In the genomic region with DNA sequence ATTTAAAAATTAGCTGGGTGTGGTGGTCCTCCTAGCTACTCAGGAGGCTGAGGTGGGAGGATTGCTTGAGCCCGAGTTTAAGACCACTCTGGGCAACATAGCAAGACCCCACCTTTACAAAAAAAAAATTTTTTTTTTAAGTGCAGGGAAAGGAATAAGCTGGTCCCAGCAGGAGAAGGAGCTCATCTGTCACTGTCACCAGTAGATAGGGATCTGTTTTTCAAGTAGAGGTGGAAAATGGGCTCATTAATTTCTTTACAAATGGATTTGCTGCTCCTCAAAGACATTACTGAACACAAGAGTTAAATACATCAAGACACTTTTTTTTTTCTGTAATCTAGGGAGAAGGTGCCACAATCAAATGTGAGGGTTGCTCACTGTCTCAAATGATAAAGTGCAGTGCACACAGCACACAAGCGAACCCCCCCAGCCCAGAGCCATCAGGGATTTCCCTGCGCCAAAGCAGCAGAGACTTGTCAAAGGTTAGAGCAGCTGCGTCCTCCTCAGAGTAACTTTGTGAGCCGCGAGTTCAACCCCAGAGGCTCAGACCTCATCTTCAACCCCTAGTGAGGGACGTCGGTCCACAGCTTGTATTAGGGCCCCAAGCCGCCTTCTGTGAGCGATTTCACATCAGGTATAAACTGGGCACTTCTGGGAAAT, we compare ENCODE assay signal across 20 cellular contexts. TPM values are rescaled to one million over a fixed set of nuclear protein-coding genes. Genes with fewer than 3 reads are reported as not detected.
DNase-seq lines count a peak whose midpoint lies in the region; ATAC-seq, FAIRE-seq and TF ChIP-seq lines count a peak whose summit lies in the region.
"Had no signal": no experiment of that assay in that cellular context is flagged by ENCODE, and none has a peak within 500 bp of the region (broad histone marks: within the 10 kb centered on the region; RNA-seq: fewer than 3 reads in every experiment).

No MANE protein-coding gene starts in this region.

- CTCF ChIA-PET in HepG2 (lab: Yijun Ruan, JAX; ENCODE audit: low intra/inter-chr PET ratio, low total read pairs) = no interaction called here

- H3K27ac ChIP-seq in HepG2 (ENCODE audit: extremely low read length, insufficient read depth, low read length) = no peak overlapping the region
- no peak overlapping the region for H3K27ac ChIP-seq in right lobe of liver
- H3K27ac ChIP-seq in osteoblast (ENCODE audit: low read depth, low read length) = no peak overlapping the region
- no peak overlapping the region for H3K27ac ChIP-seq in left lung
- H3K27ac ChIP-seq: esophagus squamous epithelium had no signal

- H3K4me1 ChIP-seq in HepG2 (ENCODE audit: insufficient read depth, low read length) (peaks cover 11% of the 10 kb centered on the region; the same call in 1 of the 2 replicates), right lobe of liver (no peaks in the 10 kb centered on the region), osteoblast (ENCODE audit: insufficient read depth, low read length) (no peaks in the 10 kb centered on the region), BE2C (no peaks in the 10 kb centered on the region), left lung (peaks cover 0 to 3% of the 10 kb centered on the region in 2 donors)
- H3K4me1 ChIP-seq: Caco-2 had no signal

- POLR2A ChIA-PET in HepG2 (lab: Yijun Ruan, JAX) = no interaction called here

- TF ChIP-seq CTCF in HepG2 (CRISPR knock-in tag; IDR thresholded peaks at IDR 0.05) = no peak
- TF ChIP-seq CTCF in right lobe of liver (IDR thresholded peaks at IDR 0.05) = no peak
- TF ChIP-seq CTCF in fibroblast of the aortic adventitia (IDR thresholded peaks at IDR 0.05; ENCODE audit: insufficient read depth, low read length) = no peak
- no peak for TF ChIP-seq CTCF in osteoblast (IDR thresholded peaks at IDR 0.05; ENCODE audit: extremely low read depth, low read depth, low read length)
- no peak for TF ChIP-seq CTCF in BE2C (IDR thresholded peaks at IDR 0.05; ENCODE audit: low read depth, low read length)
- no peak for TF ChIP-seq CTCF in left lung (IDR thresholded peaks at IDR 0.05)

- H3K36me3 ChIP-seq in HepG2 (replicated peaks in 1 of 2; ENCODE audit: control insufficient read depth in 1 of 2, insufficient read depth in 2 of 2, low read length in 2 of 2) = no peaks in the 10 kb centered on the region
- H3K36me3 ChIP-seq in right lobe of liver = no peaks in the 10 kb centered on the region
- no peaks in the 10 kb centered on the region for H3K36me3 ChIP-seq in osteoblast (ENCODE audit: insufficient read depth, low read length)
- H3K36me3 ChIP-seq in BE2C = no peaks in the 10 kb centered on the region
- no peaks in the 10 kb centered on the region for H3K36me3 ChIP-seq in left lung
- H3K36me3 ChIP-seq: esophagus squamous epithelium had no signal

- no peak for TF ChIP-seq EP300 in HepG2 (IDR thresholded peaks at IDR 0.05; ENCODE audit: low read depth in 2 of 2, low read length in 2 of 2)
- no peak for TF ChIP-seq EP300 in HepG2 (CRISPR knock-in tag; IDR thresholded peaks at IDR 0.05; ENCODE audit: borderline replicate concordance)

- BruUV-seq in HepG2 (replicated peaks; lab: Mats Ljungman, UMichigan) = no TSS peak

- H3K9me3 ChIP-seq in HepG2 (ENCODE audit: low read length) (no peaks in the 10 kb centered on the region), right lobe of liver (no peaks in the 10 kb centered on the region), osteoblast (ENCODE audit: low read depth, low read length) (no peaks in the 10 kb centered on the region), BE2C (no peaks in the 10 kb centered on the region), left lung (no peaks in the 10 kb centered on the region)
- H3K9me3 ChIP-seq: Caco-2, esophagus squamous epithelium had no signal

- ATAC-seq in HepG2 (no peak), right lobe of liver (no peak), left lung (no peak)
- ATAC-seq: activated T-cell treated with anti-CD3 and anti-CD28 coated beads, Interleukin-2, amount 50 U/mL, for 4 hours; T-helper 17 cell had no signal

- intact Hi-C loops in HepG2 (cut with micrococcal nuclease; ENCODE audit: unreplicated experiment) = no loop called here
- intact Hi-C loops in right lobe of liver (cut with DNase I) = loop anchor here in 1 of 2 donors (10.0 kb wide), 1 partner anchor 265 kb away; no protein-coding TSS in a partner anchor
- intact Hi-C loops in left lung (cut with DNase I) = loop anchor here in 1 of 2 donors (10.0 kb wide), 1 partner anchor 275 kb away; no protein-coding TSS in a partner anchor

- no peak for FAIRE-seq in HepG2 (lab: Jason Lieb, UNC)
- FAIRE-seq: colon, GM19239 had no signal

- no peak overlapping the region for H3K9ac ChIP-seq in HepG2 (ENCODE audit: insufficient read depth, low read depth, low read length)

- in situ Hi-C loops in HepG2 (cut with HindIII; ENCODE audit: extremely low pct_ligation_motif_present, low pct_unique_long_range_greater_than_20kb) = no loop called here

- no peaks in the 10 kb centered on the region for H4K20me1 ChIP-seq in HepG2 (ENCODE audit: insufficient read depth, low read length)
- H4K20me1 ChIP-seq in osteoblast (ENCODE audit: insufficient read depth, low read length) = no peaks in the 10 kb centered on the region

- WGBS in HepG2 (ENCODE audit: low lambda C conversion rate) = 29% methylated on average over 2 of the region's 10 CpGs
- WGBS in right lobe of liver (ENCODE audit: insufficient coverage, low coverage, low lambda C conversion rate, missing lambda C conversion rate) = 54% methylated on average over 5 of the region's 10 CpGs

- H3K79me2 ChIP-seq in HepG2 (ENCODE audit: insufficient read depth, low read length) = no peaks in the 10 kb centered on the region
- H3K79me2 ChIP-seq in osteoblast (ENCODE audit: insufficient read depth, low read length) = no peaks in the 10 kb centered on the region

- H3K27me3 ChIP-seq in HepG2 (ENCODE audit: control insufficient read depth in 1 of 2, insufficient read depth in 2 of 2, low read length in 2 of 2) (peaks cover 0 to 25% of the 10 kb centered on the region in 2 experiments; a peak in 2 of 5 replicates), right lobe of liver (no peaks in the 10 kb centered on the region), osteoblast (ENCODE audit: insufficient read depth, low read length) (no peaks in the 10 kb centered on the region), BE2C (peaks cover 13% of the 10 kb centered on the region), left lung (no peaks in the 10 kb centered on the region)

- TF ChIP-seq RAD21 in HepG2 (CRISPR knock-in tag; IDR thresholded peaks at IDR 0.05) = no peak

- H3K4me2 ChIP-seq in HepG2 (ENCODE audit: low read depth, low read length) (peak overlapping the region; percentile 69), osteoblast (ENCODE audit: insufficient read depth, low read length) (peak overlapping the region; percentile 63)

- H2AFZ ChIP-seq in HepG2 (ENCODE audit: low read length) (peak overlapping the region; percentile 43), osteoblast (ENCODE audit: low read length) (no peak overlapping the region)

- DNase-seq in HepG2 (ENCODE audit: low spot score) (no peak), right lobe of liver (no peak), fibroblast of the aortic adventitia (ENCODE audit: low read depth) (no peak), osteoblast (ENCODE audit: insufficient read length, low spot score, missing footprints) (no peak), BE2C (no peak), left lung (no peak), NCI-H524 treated with DMSO at 0.1 percent for 48 hours (lab: John Stamatoyannopoulos, UW) (no peak)
- no peak for DNase-seq in NK-92 treated with Interleukin-12 subunit alpha and Interleukin-12 subunit beta, amount 100 ng/mL, for 24 hours (lab: John Stamatoyannopoulos, UW)
- DNase-seq: activated CD4-positive, alpha-beta T cell treated with anti-CD3 and anti-CD28 coated beads for 1 hour; activated T-cell treated with anti-CD3 and anti-CD28 coated beads, Interleukin-2, amount 50 U/mL, for 4 hours; Caco-2; esophagus squamous epithelium; GF-D8; NCI-H2107; NCI-H748 treated with DMSO at 0.1 percent for 48 hours; stimulated activated CD4-positive, alpha-beta T cell treated with anti-CD3 and anti-CD28 coated beads, Interleukin-2, amount 100 ng/mL, for 48 hours; T-helper 17 cell had no signal

- TF ChIP-seq POLR2A in HepG2 (IDR thresholded peaks at IDR 0.05; ENCODE audit: insufficient read depth in 1 of 2, low read depth in 2 of 2, low read length in 2 of 2) (no peak), right lobe of liver (IDR thresholded peaks at IDR 0.05) (no peak)

- H3K4me3 ChIP-seq in HepG2 (replicated peaks in 1 of 3; ENCODE audit: insufficient read depth in 1 of 3, low read depth in 2 of 3, low read length in 3 of 3) (peak overlapping the region in 1 of 3 experiments; percentile 42; a peak in 2 of 6 replicates), right lobe of liver (no peak overlapping the region), fibroblast of the aortic adventitia (ENCODE audit: low read depth, low read length) (peak overlapping the region; percentile 49), osteoblast (ENCODE audit: insufficient read depth, low read length) (peak overlapping the region; percentile 30), BE2C (ENCODE audit: low read depth, low read length) (no peak overlapping the region), left lung (no peak overlapping the region)

RNA-seq across cellular contexts. Expression of a gene that starts 14.3 kb away (rescaled TPM):
- not detected in 2 replicates for total RNA-seq in HepG2 (2016; rRNA removed; fragmentation: Illumina TruSeq; extraction: Trizol)
- not detected in 2 replicates for total RNA-seq in HepG2 (2016; cell fraction: cytosol; rRNA removed; fragmentation: Illumina TruSeq; extraction: Trizol; ENCODE audit: low read depth)
- not detected in 2 replicates for total RNA-seq in HepG2 (2016; cell fraction: insoluble cytoplasmic fraction; rRNA removed; fragmentation: Illumina TruSeq; extraction: Trizol)
- not detected in 2 replicates for total RNA-seq in HepG2 (2016; cell fraction: membrane; rRNA removed; fragmentation: Illumina TruSeq; extraction: Trizol)
- total RNA-seq in HepG2 (2016; cell fraction: nucleus; rRNA removed; fragmentation: Illumina TruSeq; extraction: Trizol) = not detected in 2 replicates
- polyA plus RNA-seq in HepG2 (2011; rRNA removed) = 0.08 TPM in 1 of 2 replicates, not detected in the other
- not detected in 2 replicates for polyA plus RNA-seq in HepG2 (2011; cell fraction: cytosol; rRNA removed)
- polyA plus RNA-seq in HepG2 (2011; cell fraction: nucleus; rRNA removed) = not detected in 2 replicates
- not detected in 2 replicates for polyA plus RNA-seq in HepG2 (2012)
- not detected in 2 replicates for polyA plus RNA-seq in HepG2 (2016; cell fraction: cytosol; fragmentation: Illumina TruSeq; extraction: Trizol; ENCODE audit: low read depth)
- polyA plus RNA-seq in HepG2 (2016; cell fraction: insoluble cytoplasmic fraction; fragmentation: Illumina TruSeq; extraction: Trizol; ENCODE audit: low read depth) = not detected in 2 replicates
- polyA plus RNA-seq in HepG2 (2016; cell fraction: membrane; fragmentation: Illumina TruSeq; extraction: Trizol; ENCODE audit: low read depth) = not detected in 2 replicates
- not detected in 2 replicates for polyA plus RNA-seq in HepG2 (2016; cell fraction: nucleus; fragmentation: Illumina TruSeq; extraction: Trizol; ENCODE audit: insufficient read depth, low read depth)
- polyA minus RNA-seq in HepG2 (2011; rRNA and poly(A)+ RNA removed; ENCODE audit: low replicate concordance) = 0.40 TPM in 1 of 2 replicates, not detected in the other
- polyA minus RNA-seq in HepG2 (2011; cell fraction: cytosol; rRNA and poly(A)+ RNA removed) = not detected in 2 replicates
- not detected in 2 replicates for polyA minus RNA-seq in HepG2 (2011; cell fraction: nucleus; rRNA and poly(A)+ RNA removed)
- total RNA-seq in right lobe of liver = under 1 TPM in 1 of 6 experiments, not detected in 5; 0.18 TPM
- not detected in 2 replicates for total RNA-seq in fibroblast of the aortic adventitia (ENCODE audit: low replicate concordance)
- not detected in 2 replicates for total RNA-seq in osteoblast
- polyA plus RNA-seq in BE2C (2012; ENCODE audit: insufficient read depth, insufficient read length, low read depth) = not detected
- not detected for total RNA-seq in left lung
- total RNA-seq: activated T-cell treated with anti-CD3 and anti-CD28 coated beads, Interleukin-2, amount 50 U/mL, for 4 hours; Caco-2; esophagus squamous epithelium; M059J; T-helper 17 cell had no signal

Comparison
In these comparisons a context has a peak if more than half of its experiments do, and no peak if none do; other contexts are left out.
1. H3K4me3 ChIP-seq: peak in fibroblast of the aortic adventitia (single experiment) and osteoblast (single experiment); none in right lobe of liver (0 of 3), BE2C (single experiment) and left lung (0 of 2).